8 cellular contexts compared by ENCODE assay signal in genomic region chr17:79992657-79993389, GRCh38. TPM values are rescaled to one million over a fixed set of nuclear protein-coding genes. Genes with fewer than 3 reads are reported as not detected.
A peak's percentile ranks its signal among the peaks of the same experiment; 100 is the strongest.
DNase-seq lines count a peak whose midpoint lies in the region; ATAC-seq and TF ChIP-seq lines count a peak whose summit lies in the region.

No MANE protein-coding gene starts in this region.

- no peak for TF ChIP-seq CTCF in vagina (IDR thresholded peaks at IDR 0.05)

- H3K27me3 Mint-ChIP-seq in activated T-helper 1 cell treated with anti-CD3 and anti-CD28 coated beads, Interleukin-12 subunit alpha, Interleukin-12 subunit beta, Interleukin-2, Interleukin-4 antibody, amounts not matched to agents 30 ng/mL and 10 ng/mL and 1 ng/mL, durations not matched to agents 14 hours and 24 hours and 36 hours (ENCODE audit: insufficient read depth), result no peaks in the 10 kb centered on the region

- H3K36me3 ChIP-seq in vagina, result no peaks in the 10 kb centered on the region

- no peaks in the 10 kb centered on the region for H3K9me3 Mint-ChIP-seq in activated T-helper 1 cell treated with anti-CD3 and anti-CD28 coated beads, Interleukin-12 subunit alpha, Interleukin-12 subunit beta, Interleukin-2, Interleukin-4 antibody, amounts not matched to agents 30 ng/mL and 10 ng/mL and 1 ng/mL, durations not matched to agents 14 hours and 24 hours and 36 hours

- peak overlapping the region; percentile 79 for H3K27ac Mint-ChIP-seq in activated T-helper 1 cell treated with anti-CD3 and anti-CD28 coated beads, Interleukin-12 subunit alpha, Interleukin-12 subunit beta, Interleukin-2, Interleukin-4 antibody, amounts not matched to agents 30 ng/mL and 10 ng/mL and 1 ng/mL, durations not matched to agents 14 hours and 24 hours and 36 hours

- ATAC-seq in Right ventricle myocardium superior (ENCODE audit: poor library complexity), result peak; percentile 18
- no peak for ATAC-seq in HG02973 (IDR thresholded peaks at IDR 0.05; ENCODE audit: unreplicated experiment)
- ATAC-seq in GM21723 (IDR thresholded peaks at IDR 0.05; ENCODE audit: unreplicated experiment), result no peak

- no peak for TF ChIP-seq POLR2A in vagina (IDR thresholded peaks at IDR 0.05)

- H3K4me1 ChIP-seq in vagina, result peaks cover 46% of the 10 kb centered on the region

- H3K4me3 ChIP-seq in vagina, result peak overlapping the region in 1 of 2 donors; percentile 56

- no peaks in the 10 kb centered on the region for H3K9me3 ChIP-seq in vagina

- peak overlapping the region; percentile 79 for H3K27ac ChIP-seq in vagina

- no peaks in the 10 kb centered on the region for H3K27me3 ChIP-seq in vagina

- intact Hi-C loops in Right ventricle myocardium superior (cut with DNase I) (no loop called here), cardiac septum (cut with DNase I) (loop anchor here (5.0 kb wide), 4 partner anchors 151 to 251 kb away; no protein-coding TSS in a partner anchor), vagina (cut with DNase I) (loop anchor here (10.0 kb wide), 3 partner anchors 148 to 248 kb away; partner anchors contain the start of gene CBX8)
- intact Hi-C loops in activated T-helper 1 cell treated with anti-CD3 and anti-CD28 coated beads, Interleukin-12 subunit alpha, Interleukin-12 subunit beta, Interleukin-2, Interleukin-4 antibody, amounts not matched to agents 30 ng/mL and 10 ng/mL and 1 ng/mL, durations not matched to agents 14 hours and 24 hours and 36 hours (cut with micrococcal nuclease), result loop anchor here (2.0 to 5.0 kb wide), 2 partner anchors 188 to 266 kb away; no protein-coding TSS in a partner anchor

- no peaks in the 10 kb centered on the region for H3K36me3 Mint-ChIP-seq in activated T-helper 1 cell treated with anti-CD3 and anti-CD28 coated beads, Interleukin-12 subunit alpha, Interleukin-12 subunit beta, Interleukin-2, Interleukin-4 antibody, amounts not matched to agents 30 ng/mL and 10 ng/mL and 1 ng/mL, durations not matched to agents 14 hours and 24 hours and 36 hours (ENCODE audit: low read depth)

- peak overlapping the region; percentile 83 for H3K4me3 Mint-ChIP-seq in activated T-helper 1 cell treated with anti-CD3 and anti-CD28 coated beads, Interleukin-12 subunit alpha, Interleukin-12 subunit beta, Interleukin-2, Interleukin-4 antibody, amounts not matched to agents 30 ng/mL and 10 ng/mL and 1 ng/mL, durations not matched to agents 14 hours and 24 hours and 36 hours

- DNase-seq in Right ventricle myocardium superior (no peak), cardiac septum (ENCODE audit: low spot score) (no peak), left kidney (ENCODE audit: low read depth, low spot score) (peak; percentile 40), vagina (ENCODE audit: extremely low spot score in 2 of 2) (no peak)
- DNase-seq in activated T-helper 1 cell treated with anti-CD3 and anti-CD28 coated beads, Interleukin-12 subunit alpha, Interleukin-12 subunit beta, Interleukin-2, Interleukin-4 antibody, amounts not matched to agents 30 ng/mL and 10 ng/mL and 1 ng/mL, durations not matched to agents 14 hours and 24 hours and 36 hours (ENCODE audit: low spot score), result no peak
- DNase-seq in stimulated activated CD4-positive, alpha-beta T cell treated with anti-CD3 and anti-CD28 coated beads, Interleukin-1b, Interleukin-23, amount 100 ng/mL, for 48 hours, result no peak

- peaks cover 39% of the 10 kb centered on the region for H3K4me1 Mint-ChIP-seq in activated T-helper 1 cell treated with anti-CD3 and anti-CD28 coated beads, Interleukin-12 subunit alpha, Interleukin-12 subunit beta, Interleukin-2, Interleukin-4 antibody, amounts not matched to agents 30 ng/mL and 10 ng/mL and 1 ng/mL, durations not matched to agents 14 hours and 24 hours and 36 hours (ENCODE audit: low read depth)

RNA-seq across cellular contexts. Expression of gene TBC1D16, which starts 42.8 kb away (rescaled TPM):
- total RNA-seq in Right ventricle myocardium superior, result 14.0 TPM
- total RNA-seq in cardiac septum, result 17.1 TPM
- 1.8 and 1.9 TPM in 2 replicates for total RNA-seq in activated T-helper 1 cell treated with anti-CD3 and anti-CD28 coated beads, Interleukin-12 subunit alpha, Interleukin-12 subunit beta, Interleukin-2, Interleukin-4 antibody, amounts not matched to agents 30 ng/mL and 10 ng/mL and 1 ng/mL, durations not matched to agents 14 hours and 24 hours and 36 hours
- 18.2 TPM for total RNA-seq in vagina

RNA-seq across cellular contexts. Expression of gene CCDC40, which starts 43.6 kb away (rescaled TPM):
- 4.5 TPM for total RNA-seq in Right ventricle myocardium superior
- total RNA-seq in cardiac septum, result 9.0 TPM
- 0.15 and 0.16 TPM in 2 replicates for total RNA-seq in activated T-helper 1 cell treated with anti-CD3 and anti-CD28 coated beads, Interleukin-12 subunit alpha, Interleukin-12 subunit beta, Interleukin-2, Interleukin-4 antibody, amounts not matched to agents 30 ng/mL and 10 ng/mL and 1 ng/mL, durations not matched to agents 14 hours and 24 hours and 36 hours
- total RNA-seq in vagina, result 9.3 TPM
